8 cellular contexts compared by ENCODE assay signal in genomic region chrX:2697741-2698294, GRCh38. TPM values are rescaled to one million over a fixed set of nuclear protein-coding genes. Genes with fewer than 3 reads are reported as not detected.
A peak's percentile ranks its signal among the peaks of the same experiment; 100 is the strongest.
DNase-seq lines count a peak whose midpoint lies in the region; ATAC-seq, FAIRE-seq and TF ChIP-seq lines count a peak whose summit lies in the region.

No MANE protein-coding gene starts in this region.

- H3K4me2 ChIP-seq in GM12878 (ENCODE audit: control insufficient read depth, insufficient read depth) = peak overlapping the region; percentile 80

- no peaks in the 10 kb centered on the region for H4K20me1 ChIP-seq in GM12878 (ENCODE audit: control insufficient read depth, insufficient read depth)

- no peak overlapping the region for H2AFZ ChIP-seq in GM12878 (ENCODE audit: control insufficient read depth, low read depth, low read length)

- peaks cover 24% of the 10 kb centered on the region for H3K79me2 ChIP-seq in GM12878 (ENCODE audit: control insufficient read depth, insufficient read depth, low read length)

- TF ChIP-seq RAD21 in GM12878 (IDR thresholded peaks at IDR 0.05; ENCODE audit: insufficient read depth, low read depth, low read length) = no peak

- no peak overlapping the region for H3K27ac ChIP-seq in GM12878 (ENCODE audit: control insufficient read depth, insufficient read depth)
- peak overlapping the region; percentile 45 for H3K27ac ChIP-seq in rectal smooth muscle tissue (ENCODE audit: low read depth, low read length)
- no peak overlapping the region for H3K27ac ChIP-seq in ascending aorta

- POLR2A ChIA-PET in GM12878 (lab: Charles Lee) = no interaction called here

- no peak for FAIRE-seq in GM12878 (lab: Jason Lieb, UNC)

- H3K9ac ChIP-seq in GM12878 (ENCODE audit: control insufficient read depth, insufficient read depth, low read length) (no peak overlapping the region), rectal smooth muscle tissue (ENCODE audit: low read length) (no peak overlapping the region)

- CTCF ChIA-PET in GM12878 (lab: Yijun Ruan, JAX) = no interaction called here

- WGBS in GM12878 (ENCODE audit: insufficient coverage, insufficient replicate concordance, low lambda C conversion rate, missing lambda C conversion rate) = under 1% methylated on average over 7 of the region's 9 CpGs

- RAD21 ChIA-PET in GM12878 (lab: Charles Lee; ENCODE audit: unreplicated experiment) = no interaction called here

- peak; percentile 44 for DNase-seq in GM12878 (ENCODE audit: low read depth, low spot score)
- DNase-seq in ascending aorta (ENCODE audit: low spot score in 2 of 2) = no peak
- no peak for DNase-seq in NCI-H1417 treated with DMSO at 0.1 percent for 48 hours (lab: John Stamatoyannopoulos, UW)

- SMC1A ChIA-PET in GM12878 (lab: Charles Lee; ENCODE audit: uncharacterized antibody, unreplicated experiment) = no interaction called here

- no peak for TF ChIP-seq POLR2A in GM12878 (IDR thresholded peaks at IDR 0.05; ENCODE audit: low read depth, low read length)

- H3K27me3 ChIP-seq in GM12878 (replicated peaks in 1 of 2; ENCODE audit: control insufficient read depth in 2 of 2, insufficient read depth in 2 of 2, low read length in 1 of 2) (no peaks in the 10 kb centered on the region), rectal smooth muscle tissue (ENCODE audit: control insufficient read depth, insufficient read depth, low read length) (no peaks in the 10 kb centered on the region), ascending aorta (no peaks in the 10 kb centered on the region)

- no peak for TF ChIP-seq EP300 in GM12878 (IDR thresholded peaks at IDR 0.05; ENCODE audit: borderline replicate concordance in 1 of 2, control insufficient read depth in 1 of 2, low read depth in 2 of 2, low read length in 2 of 2)

- H3K4me3 ChIP-seq in GM08714 (ENCODE audit: low read length) (peak overlapping the region; percentile 44; the same call in 1 of the 2 replicates), GM12878 (peak overlapping the region; percentile 17; the same call in 1 of the 2 replicates), rectal smooth muscle tissue (ENCODE audit: low read length) (no peak overlapping the region), ascending aorta (no peak overlapping the region)

- in situ Hi-C loops in GM12878 (cut with MboI) = no loop called here

- intact Hi-C loops in GM12878 (cut with micrococcal nuclease; ENCODE audit: unreplicated experiment) = loop anchor here (10.0 kb wide), 3 partner anchors 173 to 1243 kb away; partner anchors contain the start of gene ASMTL
- intact Hi-C loops in ascending aorta (cut with DNase I) = loop anchor here (10.0 kb wide), 2 partner anchors 107 to 193 kb away; partner anchors contain the start of genes DHRSX and ZBED1

- ATAC-seq in HG03159 (IDR thresholded peaks at IDR 0.05; ENCODE audit: unreplicated experiment) (peak; percentile 31), GM12878 (peak; percentile 60), HG02623 (IDR thresholded peaks at IDR 0.05; ENCODE audit: unreplicated experiment) (no peak), esophagus mucosa (no peak)

- no TSS peak for BruUV-seq in GM12878 (replicated peaks; lab: Mats Ljungman, UMichigan)

- no peaks in the 10 kb centered on the region; a peak in 1 of 4 replicates for H3K36me3 ChIP-seq in GM12878 (ENCODE audit: control insufficient read depth in 2 of 2, insufficient read depth in 2 of 2, low read length in 1 of 2)
- H3K36me3 ChIP-seq in rectal smooth muscle tissue (ENCODE audit: control insufficient read depth, insufficient read depth, low read length) = no peaks in the 10 kb centered on the region
- peaks cover 0 to 4% of the 10 kb centered on the region in 2 donors for H3K36me3 ChIP-seq in ascending aorta

- TF ChIP-seq CTCF in GM12878 (IDR thresholded peaks at IDR 0.05 in 2 of 3, conservative IDR thresholded peaks at IDR 0.05 in 1 of 3; ENCODE audit: control insufficient read depth in 2 of 3, extremely low read depth in 1 of 3, insufficient read depth in 1 of 3, low read depth in 3 of 3, low read length in 3 of 3) = no peak
- no peak for TF ChIP-seq CTCF in ascending aorta (IDR thresholded peaks at IDR 0.05)

- H3K4me1 ChIP-seq in GM12878 (ENCODE audit: control insufficient read depth, insufficient read depth, low read length) = peaks cover 33% of the 10 kb centered on the region
- H3K4me1 ChIP-seq in rectal smooth muscle tissue (ENCODE audit: control insufficient read depth, insufficient read depth, low read length) = peaks cover 29% of the 10 kb centered on the region
- peaks cover 0 to 35% of the 10 kb centered on the region in 2 donors for H3K4me1 ChIP-seq in ascending aorta

- H3K9me3 ChIP-seq in GM12878 (replicated peaks; ENCODE audit: control insufficient read depth, insufficient read depth, low read length) (no peaks in the 10 kb centered on the region), ascending aorta (no peaks in the 10 kb centered on the region)

TF ChIP-seq in GM12878, 131 proteins besides CTCF, POLR2A, EP300 and RAD21 (continues in another document):
- TF ChIP-seq STAT1 (conservative IDR thresholded peaks at IDR 0.05) (no peak), DPF2 (IDR thresholded peaks at IDR 0.05) (no peak), ETV6 (conservative IDR thresholded peaks at IDR 0.05 in 1 of 2, IDR thresholded peaks at IDR 0.05 in 1 of 2; ENCODE audit: borderline replicate concordance in 1 of 2, low read depth in 1 of 2) (0 out of 4 replicates have a peak, but pooled peaks of 1 of the 2 experiments have one; percentile 8)
- TF ChIP-seq, protein P1, sequence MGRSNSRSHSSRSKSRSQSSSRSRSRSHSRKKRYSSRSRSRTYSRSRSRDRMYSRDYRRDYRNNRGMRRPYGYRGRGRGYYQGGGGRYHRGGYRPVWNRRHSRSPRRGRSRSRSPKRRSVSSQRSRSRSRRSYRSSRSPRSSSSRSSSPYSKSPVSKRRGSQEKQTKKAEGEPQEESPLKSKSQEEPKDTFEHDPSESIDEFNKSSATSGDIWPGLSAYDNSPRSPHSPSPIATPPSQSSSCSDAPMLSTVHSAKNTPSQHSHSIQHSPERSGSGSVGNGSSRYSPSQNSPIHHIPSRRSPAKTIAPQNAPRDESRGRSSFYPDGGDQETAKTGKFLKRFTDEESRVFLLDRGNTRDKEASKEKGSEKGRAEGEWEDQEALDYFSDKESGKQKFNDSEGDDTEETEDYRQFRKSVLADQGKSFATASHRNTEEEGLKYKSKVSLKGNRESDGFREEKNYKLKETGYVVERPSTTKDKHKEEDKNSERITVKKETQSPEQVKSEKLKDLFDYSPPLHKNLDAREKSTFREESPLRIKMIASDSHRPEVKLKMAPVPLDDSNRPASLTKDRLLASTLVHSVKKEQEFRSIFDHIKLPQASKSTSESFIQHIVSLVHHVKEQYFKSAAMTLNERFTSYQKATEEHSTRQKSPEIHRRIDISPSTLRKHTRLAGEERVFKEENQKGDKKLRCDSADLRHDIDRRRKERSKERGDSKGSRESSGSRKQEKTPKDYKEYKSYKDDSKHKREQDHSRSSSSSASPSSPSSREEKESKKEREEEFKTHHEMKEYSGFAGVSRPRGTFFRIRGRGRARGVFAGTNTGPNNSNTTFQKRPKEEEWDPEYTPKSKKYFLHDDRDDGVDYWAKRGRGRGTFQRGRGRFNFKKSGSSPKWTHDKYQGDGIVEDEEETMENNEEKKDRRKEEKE (IDR thresholded peaks at IDR 0.05) = no peak

RNA-seq across cellular contexts. Expression of gene CD99, which starts 6.7 kb away (rescaled TPM):
- total RNA-seq in GM12878 (2013; cell fraction: nucleolus; rRNA removed) = 84.7 and 89.7 TPM in 2 replicates
- total RNA-seq in GM12878 (2014; rRNA removed) (157 and 163 TPM in 2 replicates), GM12878 (2014; rRNA removed; fragmentation: Illumina TruSeq; extraction: Trizol) (128 and 134 TPM in 2 replicates), GM12878 (2021) (174 and 181 TPM in 2 replicates), ascending aorta (262 TPM), esophagus mucosa (100 TPM)
- 27.6 TPM for polyA plus RNA-seq in GM12878 (2011; ENCODE audit: low read depth)
- polyA plus RNA-seq in GM12878 (2011; rRNA removed) (31.4 and 43.4 TPM in 2 replicates), GM12878 (2014; fragmentation: Illumina TruSeq; extraction: Trizol) (148 and 154 TPM in 2 replicates), GM12878 (2014; fragmentation: Nextera tagmentation; extraction: Ambion mirVana) (10 to 100 TPM; 24.8 to 52.1 TPM), GM12878 (2014; rRNA removed) (227 and 242 TPM in 2 replicates), GM12878 (2016; fragmentation: Nextera tagmentation; extraction: Ambion mirVana) (100 to 1,000 TPM; 169 to 193 TPM)
- 73.8 and 89.2 TPM in 2 replicates for polyA plus RNA-seq in GM12878 (2011; cell fraction: cytosol; rRNA removed)
- 52.7 and 65.2 TPM in 2 replicates for polyA plus RNA-seq in GM12878 (2011; cell fraction: nucleus; rRNA removed)
- 83.9 and 108 TPM in 2 replicates for polyA plus RNA-seq in GM12878 (2012)
- 21.3 and 37.8 TPM in 2 replicates for polyA minus RNA-seq in GM12878 (2011; rRNA and poly(A)+ RNA removed)
- polyA minus RNA-seq in GM12878 (2011; cell fraction: cytosol; rRNA and poly(A)+ RNA removed) = 32.6 and 35.1 TPM in 2 replicates
- polyA minus RNA-seq in GM12878 (2011; cell fraction: nucleus; rRNA and poly(A)+ RNA removed) = 8.7 and 16.3 TPM in 2 replicates

RNA-seq across cellular contexts. Expression of gene XG, which starts 54.0 kb away (rescaled TPM):
- not detected in 2 replicates for total RNA-seq in GM12878 (2013; cell fraction: nucleolus; rRNA removed)
- not detected in 2 replicates for total RNA-seq in GM12878 (2014; rRNA removed)
- total RNA-seq in GM12878 (2014; rRNA removed; fragmentation: Illumina TruSeq; extraction: Trizol) = not detected in 2 replicates
- total RNA-seq in GM12878 (2021) = not detected in 2 replicates
- polyA plus RNA-seq in GM12878 (2011; ENCODE audit: low read depth) = not detected
- not detected in 2 replicates for polyA plus RNA-seq in GM12878 (2011; rRNA removed)
- polyA plus RNA-seq in GM12878 (2011; cell fraction: cytosol; rRNA removed) = not detected in 2 replicates
- polyA plus RNA-seq in GM12878 (2011; cell fraction: nucleus; rRNA removed) = not detected in 2 replicates
- not detected in 2 replicates for polyA plus RNA-seq in GM12878 (2012)
- polyA plus RNA-seq in GM12878 (2014; fragmentation: Illumina TruSeq; extraction: Trizol) = not detected in 2 replicates
- polyA plus RNA-seq in GM12878 (2014; fragmentation: Nextera tagmentation; extraction: Ambion mirVana) = not detected
- polyA plus RNA-seq in GM12878 (2014; rRNA removed) = not detected in 2 replicates
- not detected for polyA plus RNA-seq in GM12878 (2016; fragmentation: Nextera tagmentation; extraction: Ambion mirVana)
- not detected in 2 replicates for polyA minus RNA-seq in GM12878 (2011; rRNA and poly(A)+ RNA removed)
- polyA minus RNA-seq in GM12878 (2011; cell fraction: cytosol; rRNA and poly(A)+ RNA removed) = not detected in 2 replicates
- polyA minus RNA-seq in GM12878 (2011; cell fraction: nucleus; rRNA and poly(A)+ RNA removed) = not detected in 2 replicates
- 1.3 TPM for total RNA-seq in ascending aorta
- 14.2 TPM for total RNA-seq in esophagus mucosa

Comparison
In these comparisons a context has a peak if more than half of its experiments do, and no peak if none do; other contexts are left out.
1. H3K4me3 ChIP-seq: peak in GM08714 (single experiment) and GM12878 (single experiment); none in rectal smooth muscle tissue (single experiment) and ascending aorta (0 of 2).
2. ATAC-seq: peak in HG03159 (single experiment) and GM12878 (single experiment); none in HG02623 (single experiment) and esophagus mucosa (single experiment).